Comparison of ENCODE assay signal across 10 cellular contexts in the genomic region with DNA sequence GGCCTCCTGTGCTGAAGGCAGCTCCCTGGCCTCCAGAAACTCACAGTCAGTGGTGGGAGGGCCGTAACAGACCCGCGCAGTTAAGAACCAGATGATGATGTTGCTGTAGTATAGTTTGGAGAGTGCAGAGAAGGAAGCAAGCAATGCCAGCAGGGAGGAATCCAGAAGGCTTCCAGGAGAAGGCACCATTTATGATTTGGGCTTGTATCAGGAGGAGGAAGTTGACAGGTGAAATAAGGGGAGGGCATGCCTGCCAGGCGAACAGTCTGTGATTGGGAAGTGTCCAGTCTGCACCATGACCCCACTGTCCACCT. TPM values are rescaled to one million over a fixed set of nuclear protein-coding genes. Genes with fewer than 3 reads are reported as not detected.
A peak's percentile ranks its signal among the peaks of the same experiment; 100 is the strongest.
DNase-seq lines count a peak whose midpoint lies in the region; ATAC-seq and TF ChIP-seq lines count a peak whose summit lies in the region.
"Had no signal": no experiment of that assay in that cellular context is flagged by ENCODE, and none has a peak within 500 bp of the region (broad histone marks: within the 10 kb centered on the region; RNA-seq: fewer than 3 reads in every experiment).

No MANE protein-coding gene starts in this region.

- ATAC-seq in left cardiac atrium (no peak), HG03521 (IDR thresholded peaks at IDR 0.05; ENCODE audit: unreplicated experiment) (no peak), GM18511 (IDR thresholded peaks at IDR 0.05; ENCODE audit: unreplicated experiment) (no peak), right lobe of liver (no peak)

- H3K4me1 ChIP-seq in left ventricle myocardium inferior: peaks cover 53% of the 10 kb centered on the region
- peaks cover 0 to 6% (median 0%) of the 10 kb centered on the region in 4 donors for H3K4me1 ChIP-seq in right lobe of liver

- WGBS in right lobe of liver (ENCODE audit: insufficient coverage, low coverage, low lambda C conversion rate, missing lambda C conversion rate): 43% methylated on average over 4 of the region's 4 CpGs

- H3K9me3 Mint-ChIP-seq in mesothelial cell of epicardium: no peaks in the 10 kb centered on the region

- intact Hi-C loops in left ventricle myocardium inferior (cut with micrococcal nuclease): no loop called here
- intact Hi-C loops in left cardiac atrium (cut with DNase I): no loop called here
- intact Hi-C loops in right lobe of liver (cut with DNase I): no loop called here

- TF ChIP-seq POLR2A in right lobe of liver (IDR thresholded peaks at IDR 0.05): no peak

- peak overlapping the region; percentile 58 for H3K4me3 Mint-ChIP-seq in mesothelial cell of epicardium

- H3K9me3 ChIP-seq in left ventricle myocardium inferior (replicated peaks) (no peaks in the 10 kb centered on the region), right lobe of liver (no peaks in the 10 kb centered on the region)

- no peaks in the 10 kb centered on the region for H3K27me3 ChIP-seq in left ventricle myocardium inferior (ENCODE audit: low read depth)
- no peaks in the 10 kb centered on the region for H3K27me3 ChIP-seq in right lobe of liver

- DNase-seq in left ventricle myocardium inferior (no peak), left cardiac atrium (no peak), caudate nucleus (lab: John Stamatoyannopoulos, UW) (no peak), mesothelial cell of epicardium (ENCODE audit: low spot score in 2 of 2, unreplicated experiment in 2 of 2) (no peak), right lobe of liver (no peak)
- no peak for DNase-seq in activated effector memory CD4-positive, alpha-beta T cell treated with anti-CD3 and anti-CD28 coated beads, Interleukin-2, amount 50 U/mL, for 16 hours
- DNase-seq: GM23248, NCI-H1694 had no signal

- H3K4me3 ChIP-seq in left ventricle myocardium inferior (peak overlapping the region; percentile 33), right lobe of liver (no peak overlapping the region)
- H3K4me3 ChIP-seq: GM23248 had no signal

- TF ChIP-seq CTCF in left ventricle myocardium inferior (IDR thresholded peaks at IDR 0.05; ENCODE audit: borderline replicate concordance): no peak
- TF ChIP-seq CTCF in mesothelial cell of epicardium (IDR thresholded peaks at IDR 0.05; ENCODE audit: unreplicated experiment): no peak
- no peak for TF ChIP-seq CTCF in right lobe of liver (IDR thresholded peaks at IDR 0.05)

- no peaks in the 10 kb centered on the region for H3K36me3 ChIP-seq in left ventricle myocardium inferior
- no peaks in the 10 kb centered on the region for H3K36me3 ChIP-seq in right lobe of liver

- H3K36me3 Mint-ChIP-seq in mesothelial cell of epicardium: no peaks in the 10 kb centered on the region

- H3K4me1 Mint-ChIP-seq in mesothelial cell of epicardium: peaks cover 21% of the 10 kb centered on the region

- H3K27ac Mint-ChIP-seq in mesothelial cell of epicardium: no peak overlapping the region

- peaks cover 13% of the 10 kb centered on the region for H3K27me3 Mint-ChIP-seq in mesothelial cell of epicardium (ENCODE audit: low read depth)

- H3K27ac ChIP-seq in left ventricle myocardium inferior (replicated peaks): no peak overlapping the region
- peak overlapping the region; percentile 67 for H3K27ac ChIP-seq in caudate nucleus (ENCODE audit: low read depth, low read length)
- no peak overlapping the region for H3K27ac ChIP-seq in right lobe of liver
- H3K27ac ChIP-seq: GM23248 had no signal

RNA-seq across cellular contexts. Expression of a gene that starts 13.3 kb away (rescaled TPM):
- total RNA-seq in left ventricle myocardium inferior: 19.7 TPM
- 10 to 100 TPM; 17.6 to 21.6 TPM for total RNA-seq in left cardiac atrium
- 14.0 to 15.1 TPM (median 15.0 TPM) in 3 replicates for total RNA-seq in mesothelial cell of epicardium
- total RNA-seq in right lobe of liver: 10 to 100 TPM in 2 of 6 experiments, 1 to 10 TPM in 4; 4.4 to 11.4 (median 6.5) TPM

RNA-seq across cellular contexts. Expression of a gene that starts 27.8 kb away (rescaled TPM):
- 5.6 TPM for total RNA-seq in left ventricle myocardium inferior
- total RNA-seq in left cardiac atrium: 10 to 100 TPM in 1 of 2 donors, 1 to 10 TPM in 1; 9.6 to 16.6 TPM
- total RNA-seq in mesothelial cell of epicardium: 6.3 to 6.4 TPM (median 6.4 TPM) in 3 replicates
- 1 to 10 TPM in 4 of 6 experiments, under 1 TPM in 2; 0.79 to 3.5 (median 1.6) TPM for total RNA-seq in right lobe of liver
